In the genomic region with DNA sequence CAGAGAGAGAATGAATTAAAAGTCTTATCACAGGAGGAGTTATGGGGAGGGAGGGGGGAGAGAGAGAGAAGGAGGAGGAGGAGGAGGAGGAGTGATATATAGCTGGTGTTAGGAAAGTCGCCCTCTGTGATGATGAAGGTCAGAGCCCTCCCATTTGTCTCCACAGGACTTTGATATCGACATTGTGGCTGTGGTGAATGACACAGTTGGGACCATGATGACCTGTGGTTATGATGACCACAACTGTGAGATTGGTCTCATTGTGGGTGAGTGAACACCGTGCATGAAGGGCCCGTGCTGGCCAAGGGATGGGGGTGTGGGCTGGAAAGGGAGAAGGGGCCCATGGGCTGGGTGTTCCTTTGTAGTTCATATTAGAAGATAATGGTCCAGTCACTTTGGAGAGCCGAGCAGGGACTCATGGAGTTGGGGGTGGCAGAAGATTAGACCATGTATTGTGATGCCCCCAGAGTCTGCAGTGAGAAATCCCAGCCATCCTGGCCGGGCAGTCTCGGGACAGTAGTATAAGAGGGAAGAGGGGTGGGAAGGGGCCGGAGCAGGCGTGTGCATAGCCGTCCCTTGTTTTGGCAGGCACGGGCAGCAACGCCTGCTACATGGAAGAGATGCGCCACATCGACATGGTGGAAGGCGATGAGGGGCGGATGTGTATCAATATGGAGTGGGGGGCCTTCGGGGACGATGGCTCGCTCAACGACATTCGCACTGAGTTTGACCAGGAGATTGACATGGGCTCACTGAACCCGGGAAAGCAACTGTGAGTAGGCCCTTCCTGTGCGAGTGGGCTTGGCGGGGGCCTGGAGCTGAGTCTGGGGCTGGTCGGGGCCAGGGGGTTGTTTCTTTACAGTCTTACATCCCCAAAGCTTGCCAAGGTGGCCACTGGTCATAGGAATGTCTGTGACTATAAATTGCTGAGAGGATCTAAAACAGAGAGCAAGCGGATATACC, we compare ENCODE assay signal across 17 cellular contexts. TPM values are rescaled to one million over a fixed set of nuclear protein-coding genes. Genes with fewer than 3 reads are reported as not detected.
A peak's percentile ranks its signal among the peaks of the same experiment; 100 is the strongest.
DNase-seq lines count a peak whose midpoint lies in the region; ATAC-seq and TF ChIP-seq lines count a peak whose summit lies in the region.
"Had no signal": no experiment of that assay in that cellular context is flagged by ENCODE, and none has a peak within 500 bp of the region (broad histone marks: within the 10 kb centered on the region; RNA-seq: fewer than 3 reads in every experiment).

No MANE protein-coding gene starts in this region.

- no peak for TF ChIP-seq CTCF in H9 (conservative IDR thresholded peaks at IDR 0.05)

- H3K23ac ChIP-seq in H9 (ENCODE audit: insufficient read length, low read depth, low read length): no peak overlapping the region
- no peak overlapping the region for H3K23ac ChIP-seq in mesenchymal stem cell (ENCODE audit: low read length in 2 of 2)

- no peak overlapping the region for H2BK12ac ChIP-seq in H9 (ENCODE audit: insufficient read length, low read depth, low read length)
- peak overlapping the region in 1 of 2 experiments; percentile 79 for H2BK12ac ChIP-seq in mesenchymal stem cell (ENCODE audit: low read length in 2 of 2)

- H3K4ac ChIP-seq in H9 (ENCODE audit: low read depth, low read length) (no peak overlapping the region), mesenchymal stem cell (ENCODE audit: low read depth in 1 of 2, low read length in 2 of 2) (peak overlapping the region in 1 of 2 experiments; percentile 43)

- H3K9ac ChIP-seq in H9 (ENCODE audit: extremely low read depth, insufficient read length, low read length) (no peak overlapping the region), mesenchymal stem cell (ENCODE audit: low read length) (peak overlapping the region; percentile 83), subcutaneous abdominal adipose tissue (ENCODE audit: low read length in 5 of 5) (no peak overlapping the region)
- H3K9ac ChIP-seq: KMS-11 had no signal

- H2BK20ac ChIP-seq in H9 (ENCODE audit: low read depth, low read length, poor library complexity, severe bottlenecking): no peak overlapping the region

- ATAC-seq in T-helper 17 cell: no peak
- no peak for ATAC-seq in GM18867 (IDR thresholded peaks at IDR 0.05; ENCODE audit: unreplicated experiment)

- H3K79me2 ChIP-seq in H9 (ENCODE audit: insufficient read depth, low read length): no peaks in the 10 kb centered on the region

- H4K91ac ChIP-seq in H9 (ENCODE audit: insufficient read length, low read depth, low read length): no peak overlapping the region
- H4K91ac ChIP-seq in mesenchymal stem cell (ENCODE audit: low read length): peak overlapping the region; percentile 53

- no peaks in the 10 kb centered on the region for H3K9me3 ChIP-seq in H9 (ENCODE audit: control insufficient read depth, low read depth, low read length)
- no peaks in the 10 kb centered on the region for H3K9me3 ChIP-seq in T-helper 17 cell (ENCODE audit: control insufficient read depth, low read length, poor library complexity, severe bottlenecking)
- no peaks in the 10 kb centered on the region for H3K9me3 ChIP-seq in mesenchymal stem cell (ENCODE audit: control insufficient read depth, low read length)
- H3K9me3 ChIP-seq in subcutaneous abdominal adipose tissue (ENCODE audit: control insufficient read depth in 5 of 5, low read length in 5 of 5): no peaks in the 10 kb centered on the region
- H3K9me3 ChIP-seq: heart right ventricle had no signal

- H3K4me1 ChIP-seq in H9 (ENCODE audit: insufficient read depth, low read length) (no peaks in the 10 kb centered on the region; the same call in 1 of the 2 replicates), mesenchymal stem cell (ENCODE audit: control insufficient read depth, insufficient read depth, low read depth, low read length) (peaks cover 3% of the 10 kb centered on the region), subcutaneous abdominal adipose tissue (ENCODE audit: control insufficient read depth in 5 of 5, insufficient read depth in 5 of 5, low read length in 5 of 5) (peaks cover 8 to 45% (median 37%) of the 10 kb centered on the region in 5 donors)

- no CpG with 5 or more reads among the region's 26 CpGs for WGBS in H9 (ENCODE audit: extremely low coverage, insufficient read length, low lambda C conversion rate)
- WGBS in mesenchymal stem cell: 97% methylated on average over 26 of the region's 26 CpGs

- H3K79me1 ChIP-seq in H9 (ENCODE audit: insufficient read depth, low read depth, low read length, poor library complexity, severe bottlenecking) (peaks cover 6% of the 10 kb centered on the region), mesenchymal stem cell (replicated peaks; ENCODE audit: low read length, poor library complexity, severe bottlenecking) (no peaks in the 10 kb centered on the region)

- no peak overlapping the region for H3K4me3 ChIP-seq in mesenchymal stem cell (ENCODE audit: insufficient read depth in 1 of 2, low read depth in 1 of 2, low read length in 2 of 2)
- H3K4me3 ChIP-seq in subcutaneous abdominal adipose tissue (ENCODE audit: low read depth in 1 of 5, low read length in 5 of 5): no peak overlapping the region
- H3K4me3 ChIP-seq: heart right ventricle had no signal

- H3K36me3 Mint-ChIP-seq in H9 (ENCODE audit: insufficient read depth in 1 of 3, low read depth in 3 of 3) (peaks cover 63 to 91% (median 87%) of the 10 kb centered on the region in 3 experiments; a peak in 6 of 7 replicates), T-helper 17 cell (ENCODE audit: low read depth) (peaks cover 5% of the 10 kb centered on the region)

- H3K27ac Mint-ChIP-seq in H9 (peak overlapping the region; percentile 33 to 82 (median 40); a peak in 4 of 7 replicates), T-helper 17 cell (peak overlapping the region; percentile 62)
- H3K27ac Mint-ChIP-seq: T-helper 1 cell treated with Interleukin-12 subunit alpha and Interleukin-12 subunit beta and Interleukin-4 antibody, amounts not matched to agents 30 μg/mL and 1 μg/mL, for 36 hours had no signal

- H3K4me3 Mint-ChIP-seq in H9 (no peak overlapping the region), T-helper 17 cell (no peak overlapping the region)
- H3K4me3 Mint-ChIP-seq: mesothelial cell of epicardium; T-helper 1 cell treated with Interleukin-12 subunit alpha and Interleukin-12 subunit beta and Interleukin-4 antibody, amounts not matched to agents 30 μg/mL and 1 μg/mL, for 36 hours had no signal

- no peak overlapping the region for H3K56ac ChIP-seq in H9 (ENCODE audit: insufficient read length, low read depth, low read length)

- H3K4me2 ChIP-seq in H9 (ENCODE audit: insufficient read depth, insufficient read length, low read length): no peak overlapping the region
- H3K4me2 ChIP-seq in mesenchymal stem cell (ENCODE audit: low read length, poor library complexity, severe bottlenecking): no peak overlapping the region
- H3K4me2 ChIP-seq: KMS-11 had no signal

- H3K27me3 ChIP-seq in H9 (ENCODE audit: insufficient read depth, low read length) (no peaks in the 10 kb centered on the region), mesenchymal stem cell (ENCODE audit: control insufficient read depth in 1 of 2, insufficient read depth in 1 of 2, low read length in 2 of 2) (no peaks in the 10 kb centered on the region), subcutaneous abdominal adipose tissue (ENCODE audit: control insufficient read depth in 5 of 5, insufficient read depth in 4 of 5, low read length in 5 of 5) (no peaks in the 10 kb centered on the region)
- H3K27me3 ChIP-seq: heart right ventricle had no signal

- no peak overlapping the region for H3K27ac ChIP-seq in H9 (ENCODE audit: insufficient read length, low read depth, low read length)
- H3K27ac ChIP-seq in mesenchymal stem cell (ENCODE audit: low read length, poor library complexity, severe bottlenecking): no peak overlapping the region
- peak overlapping the region; percentile 87 for H3K27ac ChIP-seq in subcutaneous abdominal adipose tissue (ENCODE audit: low read depth, low read length)
- H3K27ac ChIP-seq: KMS-11 had no signal

- no peak overlapping the region for H4K5ac ChIP-seq in H9 (ENCODE audit: insufficient read length, low read depth, low read length)

- H3K36me3 ChIP-seq in mesenchymal stem cell (ENCODE audit: control insufficient read depth in 1 of 2, insufficient read depth in 2 of 2, low read depth in 1 of 2, low read length in 2 of 2) (peaks cover 14 to 89% of the 10 kb centered on the region in 2 experiments), subcutaneous abdominal adipose tissue (ENCODE audit: control insufficient read depth in 5 of 5, insufficient read depth in 5 of 5, low read length in 5 of 5) (peaks cover 15 to 49% (median 32%) of the 10 kb centered on the region in 5 donors)

- no peak overlapping the region for H2AK5ac ChIP-seq in H9 (ENCODE audit: insufficient read length, low read length)
- H2AK5ac ChIP-seq in mesenchymal stem cell (ENCODE audit: low read length, severe bottlenecking): no peak overlapping the region

- H3K4me1 Mint-ChIP-seq in H9 (peaks cover 9 to 12% of the 10 kb centered on the region in 2 experiments), T-helper 17 cell (peaks cover 9% of the 10 kb centered on the region)

- H2AFZ ChIP-seq in H9 (ENCODE audit: low read length): no peak overlapping the region
- H2AFZ ChIP-seq in mesenchymal stem cell (ENCODE audit: low read depth, low read length): no peak overlapping the region

- H3K14ac ChIP-seq in H9 (ENCODE audit: insufficient read depth, low read length): no peak overlapping the region
- H3K14ac ChIP-seq in mesenchymal stem cell (ENCODE audit: low read length in 2 of 2): no peak overlapping the region

- H3K9me3 Mint-ChIP-seq in H9: no peaks in the 10 kb centered on the region
- H3K9me3 Mint-ChIP-seq: mesothelial cell of epicardium; T-helper 1 cell treated with Interleukin-12 subunit alpha and Interleukin-12 subunit beta and Interleukin-4 antibody, amounts not matched to agents 30 μg/mL and 1 μg/mL, for 36 hours had no signal

- H4K8ac ChIP-seq in H9 (replicated peaks; ENCODE audit: insufficient read length, low read depth, low read length): no peak overlapping the region
- H4K8ac ChIP-seq in mesenchymal stem cell (ENCODE audit: low read length): peak overlapping the region; percentile 19

- H3K18ac ChIP-seq in H9 (ENCODE audit: insufficient read length, low read depth, low read length) (no peak overlapping the region), mesenchymal stem cell (ENCODE audit: low read depth in 1 of 2, low read length in 2 of 2) (peak overlapping the region in 1 of 2 experiments; percentile 80)

- H2BK5ac ChIP-seq in H9 (ENCODE audit: insufficient read length, low read length) (no peak overlapping the region), mesenchymal stem cell (ENCODE audit: low read depth, low read length, poor library complexity, severe bottlenecking) (no peak overlapping the region)

- H3T11ph ChIP-seq in H9 (ENCODE audit: low read length): no peak overlapping the region

- DNase-seq in H9: no peak
- no peak for DNase-seq in T-helper 17 cell
- no peak for DNase-seq in mesenchymal stem cell
- no peak for DNase-seq in MV-4-11 (lab: John Stamatoyannopoulos, UW)
- DNase-seq in activated naive CD4-positive, alpha-beta T cell treated with anti-CD3 and anti-CD28 coated beads, Interleukin-2, amount 50 U/mL, for 16 hours: no peak
- DNase-seq: activated naive CD4-positive, alpha-beta T cell treated with Interleukin-2 at 50 U/mL for 16 hours; central memory CD4-positive, alpha-beta T cell; effector CD8-positive, alpha-beta T cell; heart right ventricle; NCI-H1092 treated with DMSO at 0.1 percent for 48 hours; stimulated activated CD4-positive, alpha-beta T cell treated with anti-CD3 and anti-CD28 coated beads, Interleukin-2, amount 100 ng/mL, for 48 hours; substantia nigra had no signal

- H2BK120ac ChIP-seq in H9 (ENCODE audit: low read depth, low read length, poor library complexity, severe bottlenecking): no peak overlapping the region
- peak overlapping the region; percentile 62 for H2BK120ac ChIP-seq in mesenchymal stem cell (ENCODE audit: low read depth, low read length)

- H2BK15ac ChIP-seq in H9 (ENCODE audit: low read depth, low read length): no peak overlapping the region
- peak overlapping the region; percentile 52 for H2BK15ac ChIP-seq in mesenchymal stem cell (ENCODE audit: low read depth, poor library complexity, severe bottlenecking)

- H3K27me3 Mint-ChIP-seq in H9 (ENCODE audit: low read depth) (no peaks in the 10 kb centered on the region), T-helper 17 cell (no peaks in the 10 kb centered on the region)

- H4K20me1 ChIP-seq in H9 (ENCODE audit: control insufficient read depth, insufficient read depth, insufficient read length): no peaks in the 10 kb centered on the region

- H3K23me2 ChIP-seq in H9 (ENCODE audit: insufficient read length, low read depth, low read length, poor library complexity, severe bottlenecking): no peaks in the 10 kb centered on the region

RNA-seq across cellular contexts. Expression of a gene that starts 40.0 kb away (rescaled TPM):
- total RNA-seq in H9 (2021): 51.3 and 54.3 TPM in 2 replicates
- total RNA-seq in T-helper 17 cell: 10 to 100 TPM; 11.3 to 13.3 TPM
- polyA plus RNA-seq in mesenchymal stem cell (2013, experiment 1 of 2): 12.1 TPM
- 11.3 TPM for polyA plus RNA-seq in mesenchymal stem cell (2013, experiment 2 of 2)
